ENCODE assay signal across 15 cellular contexts in the genomic region with DNA sequence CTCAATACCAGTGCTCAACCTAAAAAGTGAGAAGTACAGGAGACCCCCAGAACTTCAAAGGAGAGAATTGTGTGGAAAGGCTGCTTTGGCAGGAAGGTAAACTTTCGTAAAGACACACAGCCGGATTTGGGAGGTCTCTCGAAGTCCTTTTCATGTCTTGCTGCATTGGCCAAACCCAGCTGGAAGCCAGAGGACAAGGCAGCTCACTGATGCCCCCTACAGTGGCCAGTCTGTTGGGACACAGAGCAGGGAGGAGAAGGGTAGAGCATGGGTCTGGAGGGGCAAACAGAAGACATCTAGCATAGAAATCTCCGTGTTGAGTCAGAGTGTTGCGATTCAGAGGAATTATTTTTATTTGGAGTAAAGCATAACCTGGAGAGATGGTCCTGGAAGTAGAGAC.
DNase-seq lines count a peak whose midpoint lies in the region; ATAC-seq, FAIRE-seq and TF ChIP-seq lines count a peak whose summit lies in the region.
"Had no signal": no experiment of that assay in that cellular context is flagged by ENCODE, and none has a peak within 500 bp of the region (broad histone marks: within the 10 kb centered on the region; RNA-seq: fewer than 3 reads in every experiment).

No MANE protein-coding gene starts in this region.

- H3K36me3 Mint-ChIP-seq in activated naive CD4-positive, alpha-beta T cell treated with anti-CD3 and anti-CD28 coated beads for 36 hours (ENCODE audit: low read depth) = no peaks in the 10 kb centered on the region

- H3K27me3 ChIP-seq in HepG2 (ENCODE audit: control insufficient read depth in 1 of 2, insufficient read depth in 2 of 2, low read length in 2 of 2) (no peaks in the 10 kb centered on the region), right lobe of liver (no peaks in the 10 kb centered on the region), MG63 (no peaks in the 10 kb centered on the region), H1 (replicated peaks in 1 of 4; ENCODE audit: control insufficient read depth in 3 of 4, extremely low read depth in 1 of 4, insufficient read depth in 3 of 4, low read length in 3 of 4) (no peaks in the 10 kb centered on the region), aorta (ENCODE audit: control insufficient read depth in 1 of 2, insufficient read depth in 2 of 2, low read length in 1 of 2) (no peaks in the 10 kb centered on the region)

- H3K23me2 ChIP-seq in H1 (ENCODE audit: low read depth, low read length) = no peaks in the 10 kb centered on the region

- H3K4me1 Mint-ChIP-seq in activated naive CD4-positive, alpha-beta T cell treated with anti-CD3 and anti-CD28 coated beads for 36 hours (ENCODE audit: low read depth) = no peaks in the 10 kb centered on the region

- BruUV-seq in HepG2 (replicated peaks; lab: Mats Ljungman, UMichigan) = no TSS peak

- ATAC-seq in HepG2 (peak; percentile 77), right lobe of liver (no peak), aorta (ENCODE audit: low FRiP score) (peak; percentile 26), HG03108 (IDR thresholded peaks at IDR 0.05; ENCODE audit: unreplicated experiment) (no peak)
- ATAC-seq: activated CD4-positive, CD25-positive, alpha-beta regulatory T cell treated with anti-CD3 and anti-CD28 coated beads, Interleukin-2, amount 50 U/mL, for 24 hours had no signal

- no peak overlapping the region for H4K5ac ChIP-seq in H1 (ENCODE audit: insufficient read length, low read depth, low read length)

- no peak overlapping the region for H3K23ac ChIP-seq in H1 (ENCODE audit: insufficient read length)

- H3K36me3 ChIP-seq in HepG2 (replicated peaks in 1 of 2; ENCODE audit: control insufficient read depth in 1 of 2, insufficient read depth in 2 of 2, low read length in 2 of 2) = no peaks in the 10 kb centered on the region
- no peaks in the 10 kb centered on the region for H3K36me3 ChIP-seq in right lobe of liver
- H3K36me3 ChIP-seq in MG63 = no peaks in the 10 kb centered on the region
- H3K36me3 ChIP-seq in H1 (ENCODE audit: control insufficient read depth in 2 of 4, insufficient read depth in 4 of 4, low read length in 3 of 4) = peaks cover 0 to 7% (median 0%) of the 10 kb centered on the region in 4 experiments; a peak in 3 of 8 replicates
- no peaks in the 10 kb centered on the region for H3K36me3 ChIP-seq in aorta (ENCODE audit: control insufficient read depth in 1 of 2, insufficient read depth in 2 of 2, low read length in 1 of 2)

- TF ChIP-seq CTCF in HepG2 (CRISPR knock-in tag; IDR thresholded peaks at IDR 0.05) = peak; percentile 64
- peak in 1 of 4 donors; percentile 10 for TF ChIP-seq CTCF in right lobe of liver (IDR thresholded peaks at IDR 0.05)
- peak; percentile 79 to 93 (median 91) for TF ChIP-seq CTCF in H1 (IDR thresholded peaks at IDR 0.05; ENCODE audit: control extremely low read depth in 1 of 3, insufficient read depth in 1 of 3, low read depth in 1 of 3, low read length in 3 of 3)

- H3K4me3 ChIP-seq in HepG2 (replicated peaks in 1 of 3; ENCODE audit: insufficient read depth in 1 of 3, low read depth in 2 of 3, low read length in 3 of 3) (no peak overlapping the region), right lobe of liver (no peak overlapping the region), MG63 (no peak overlapping the region), H1 (ENCODE audit: extremely low read depth in 1 of 4, insufficient read depth in 2 of 4, low read depth in 3 of 4, low read length in 4 of 4) (no peak overlapping the region), aorta (ENCODE audit: low read length in 2 of 2) (no peak overlapping the region)

- H3K9me3 Mint-ChIP-seq in activated naive CD4-positive, alpha-beta T cell treated with anti-CD3 and anti-CD28 coated beads for 36 hours = no peaks in the 10 kb centered on the region

- H4K20me1 ChIP-seq in HepG2 (ENCODE audit: insufficient read depth, low read length) = no peaks in the 10 kb centered on the region
- H4K20me1 ChIP-seq in H1 (replicated peaks in 1 of 2; ENCODE audit: control insufficient read depth in 1 of 2, insufficient read depth in 2 of 2, low read length in 2 of 2) = no peaks in the 10 kb centered on the region

- TF ChIP-seq RAD21 in HepG2 (CRISPR knock-in tag; IDR thresholded peaks at IDR 0.05) (no peak), H1 (IDR thresholded peaks at IDR 0.05 in 1 of 2, conservative IDR thresholded peaks at IDR 0.05 in 1 of 2; ENCODE audit: low read depth in 2 of 2, low read length in 2 of 2) (peak; percentile 86 to 93)

- H3K79me2 ChIP-seq in HepG2 (ENCODE audit: insufficient read depth, low read length) (no peaks in the 10 kb centered on the region), H1 (ENCODE audit: control insufficient read depth in 1 of 2, insufficient read depth in 2 of 2, low read length in 2 of 2) (no peaks in the 10 kb centered on the region)

- H3K79me1 ChIP-seq in H1 (ENCODE audit: low read depth, low read length) = no peaks in the 10 kb centered on the region

- H3K56ac ChIP-seq in H1 (replicated peaks; ENCODE audit: insufficient read length, low read depth, low read length) = no peak overlapping the region

- H3K4ac ChIP-seq in H1 (replicated peaks; ENCODE audit: insufficient read length, low read depth, low read length) = no peak overlapping the region

- no peaks in the 10 kb centered on the region for H3K4me1 ChIP-seq in HepG2 (ENCODE audit: insufficient read depth, low read length)
- no peaks in the 10 kb centered on the region for H3K4me1 ChIP-seq in right lobe of liver
- no peaks in the 10 kb centered on the region for H3K4me1 ChIP-seq in H1 (replicated peaks in 1 of 4; ENCODE audit: control insufficient read depth in 3 of 4, insufficient read depth in 4 of 4, low read length in 3 of 4)
- H3K4me1 ChIP-seq in aorta (ENCODE audit: control insufficient read depth in 1 of 2, insufficient read depth in 2 of 2, low read length in 2 of 2) = no peaks in the 10 kb centered on the region

- H3K9me3 ChIP-seq in HepG2 (ENCODE audit: low read length) (no peaks in the 10 kb centered on the region), right lobe of liver (no peaks in the 10 kb centered on the region), MG63 (no peaks in the 10 kb centered on the region), H1 (ENCODE audit: insufficient read depth in 2 of 2, low read depth in 1 of 2, low read length in 1 of 2) (no peaks in the 10 kb centered on the region), aorta (ENCODE audit: control insufficient read depth, low read length) (no peaks in the 10 kb centered on the region)

- in situ Hi-C loops in HepG2 (cut with HindIII; ENCODE audit: extremely low pct_ligation_motif_present, low pct_unique_long_range_greater_than_20kb) = no loop called here

- intact Hi-C loops in HepG2 (cut with micrococcal nuclease; ENCODE audit: unreplicated experiment) (loop anchor here (2.0 kb wide), 1 partner anchor 142 kb away; no protein-coding TSS in a partner anchor), right lobe of liver (cut with DNase I) (no loop called here), aorta (cut with DNase I) (no loop called here)
- intact Hi-C loops in activated naive CD4-positive, alpha-beta T cell treated with anti-CD3 and anti-CD28 coated beads for 36 hours (cut with micrococcal nuclease) = no loop called here

- FAIRE-seq in HepG2 (lab: Jason Lieb, UNC) = no peak
- FAIRE-seq in H1 (lab: Jason Lieb, UNC) = peak; percentile 55
- FAIRE-seq: islet of Langerhans had no signal

- H3K9ac ChIP-seq in HepG2 (ENCODE audit: insufficient read depth, low read depth, low read length) = no peak overlapping the region
- no peak overlapping the region for H3K9ac ChIP-seq in H1 (replicated peaks in 1 of 4; ENCODE audit: extremely low read depth in 1 of 4, low read depth in 3 of 4, low read length in 3 of 4)

- no peak overlapping the region for H2BK20ac ChIP-seq in H1 (ENCODE audit: low read length)

- no peak overlapping the region for H2BK120ac ChIP-seq in H1 (replicated peaks; ENCODE audit: low read depth, low read length)

- H3K27me3 Mint-ChIP-seq in activated naive CD4-positive, alpha-beta T cell treated with anti-CD3 and anti-CD28 coated beads for 36 hours (ENCODE audit: low read depth) = peaks cover 10% of the 10 kb centered on the region

- no peak overlapping the region for H2BK5ac ChIP-seq in H1 (ENCODE audit: low read depth, low read length)

- no peak overlapping the region for H4K8ac ChIP-seq in H1 (ENCODE audit: extremely low read depth, insufficient read depth, low read length)

- H3K14ac ChIP-seq in H1 (ENCODE audit: insufficient read length) = no peak overlapping the region

- H4K91ac ChIP-seq in H1 (replicated peaks; ENCODE audit: insufficient read length, low read length) = no peak overlapping the region

- CTCF ChIA-PET in HepG2 (lab: Yijun Ruan, JAX; ENCODE audit: low intra/inter-chr PET ratio, low total read pairs) = interaction anchor here (0.6 kb wide), 1 partner anchor 142 kb away, joined by 4 read pairs; no protein-coding TSS in a partner anchor
- CTCF ChIA-PET in H1 (lab: Charles Lee; ENCODE audit: partially characterized antibody) = interaction anchor here (0.5 to 3.4 kb wide), 17 partner anchors 10 to 857 kb away, joined by 3 to 20 read pairs (median 4); no protein-coding TSS in a partner anchor
- CTCF ChIA-PET in activated naive CD4-positive, alpha-beta T cell treated with anti-CD3 and anti-CD28 coated beads for 36 hours (lab: Charles Lee) = no interaction called here

- POLR2A ChIA-PET in HepG2 (lab: Yijun Ruan, JAX) = no interaction called here
- POLR2A ChIA-PET in H1 (lab: Charles Lee; ENCODE audit: partially characterized antibody) = interaction anchor here (0.8 kb wide), 1 partner anchor 29 kb away, joined by 3 read pairs; no protein-coding TSS in a partner anchor

- TF ChIP-seq EP300 in HepG2 (IDR thresholded peaks at IDR 0.05; ENCODE audit: low read depth in 2 of 2, low read length in 2 of 2) = no peak
- no peak for TF ChIP-seq EP300 in HepG2 (CRISPR knock-in tag; IDR thresholded peaks at IDR 0.05; ENCODE audit: borderline replicate concordance)
- no peak for TF ChIP-seq EP300 in H1 (IDR thresholded peaks at IDR 0.05; ENCODE audit: borderline replicate concordance in 1 of 2, low read depth in 2 of 2, low read length in 2 of 2)

- no peak overlapping the region for H3K4me3 Mint-ChIP-seq in activated naive CD4-positive, alpha-beta T cell treated with anti-CD3 and anti-CD28 coated beads for 36 hours

- no peak overlapping the region for H3K18ac ChIP-seq in H1 (ENCODE audit: extremely low read depth, low read length)

- no peak overlapping the region for H2AFZ ChIP-seq in HepG2 (ENCODE audit: low read length)
- H2AFZ ChIP-seq in H1 (ENCODE audit: low read length) = no peak overlapping the region

- WGBS in HepG2 (ENCODE audit: low lambda C conversion rate) = 79% methylated on average over 5 of the region's 5 CpGs
- 84% methylated on average over 2 of the region's 5 CpGs for WGBS in right lobe of liver (ENCODE audit: insufficient coverage, low coverage, low lambda C conversion rate, missing lambda C conversion rate)
- 82% methylated on average over 5 of the region's 5 CpGs; no CpG with 5 or more reads in 1 of the 2 experiments for WGBS in H1 (ENCODE audit: extremely low coverage in 1 of 2, insufficient coverage in 1 of 2, insufficient read length in 1 of 2, insufficient replicate concordance in 2 of 2, low coverage in 1 of 2, low lambda C conversion rate in 2 of 2, missing lambda C conversion rate in 1 of 2), 2 experiments
- WGBS in aorta, 2 donors = 86 to 90% methylated on average over 5 of the region's 5 CpGs

- H2AK5ac ChIP-seq in H1 (ENCODE audit: low read depth, low read length) = no peak overlapping the region

- H3K4me2 ChIP-seq in HepG2 (ENCODE audit: low read depth, low read length) (no peak overlapping the region), H1 (ENCODE audit: insufficient read depth in 1 of 2, low read depth in 2 of 2, low read length in 2 of 2) (no peak overlapping the region)

- DNase-seq in HepG2 (ENCODE audit: low spot score) (peak; percentile 10), right lobe of liver (no peak), MG63 (peak; percentile 3), H1 (ENCODE audit: low read depth in 1 of 2, low spot score in 2 of 2) (peak; percentile 39 to 83), aorta (no peak), RKO (ENCODE audit: low spot score) (no peak)
- no peak for DNase-seq in activated naive CD4-positive, alpha-beta T cell treated with anti-CD3 and anti-CD28 coated beads for 36 hours
- DNase-seq: cortex of kidney; NCI-H1105 treated with DMSO at 0.1 percent for 48 hours; NCI-H774; retina; stimulated activated CD4-positive, alpha-beta T cell treated with anti-CD3 and anti-CD28 coated beads, Interleukin-4, amount 100 ng/mL, for 4 hours had no signal

- no peak for TF ChIP-seq POLR2A in HepG2 (IDR thresholded peaks at IDR 0.05; ENCODE audit: insufficient read depth in 1 of 2, low read depth in 2 of 2, low read length in 2 of 2)
- TF ChIP-seq POLR2A in right lobe of liver (IDR thresholded peaks at IDR 0.05) = no peak
- no peak for TF ChIP-seq POLR2A in H1 (IDR thresholded peaks at IDR 0.05; ENCODE audit: control extremely low read depth in 1 of 2, low read depth in 2 of 2, low read length in 2 of 2)

- no peak overlapping the region for H3K27ac ChIP-seq in HepG2 (ENCODE audit: extremely low read length, insufficient read depth, low read length)
- no peak overlapping the region for H3K27ac ChIP-seq in right lobe of liver
- H3K27ac ChIP-seq in H1 (ENCODE audit: low read depth, low read length) = no peak overlapping the region
- H3K27ac ChIP-seq in aorta (ENCODE audit: low read depth in 1 of 2, low read length in 2 of 2) = no peak overlapping the region

- no peak overlapping the region for H2BK15ac ChIP-seq in H1 (ENCODE audit: low read length)

- no peak overlapping the region for H2BK12ac ChIP-seq in H1 (ENCODE audit: low read depth, low read length)

- no peak overlapping the region for H3K27ac Mint-ChIP-seq in activated naive CD4-positive, alpha-beta T cell treated with anti-CD3 and anti-CD28 coated beads for 36 hours

Comparison
In these comparisons a context has a peak if more than half of its experiments do, and no peak if none do; other contexts are left out.
1. ATAC-seq: peak in HepG2 (single experiment) and aorta (single experiment); none in right lobe of liver (0 of 4) and HG03108 (single experiment).
2. DNase-seq: peak in HepG2 (single experiment), MG63 (single experiment) and H1 (2 of 2); none in right lobe of liver (0 of 3), aorta (0 of 2), activated naive CD4-positive, alpha-beta T cell treated with anti-CD3 and anti-CD28 coated beads for 36 hours (single experiment) and RKO (single experiment).